ENCODE assay signal across 15 cellular contexts in the genomic region with DNA sequence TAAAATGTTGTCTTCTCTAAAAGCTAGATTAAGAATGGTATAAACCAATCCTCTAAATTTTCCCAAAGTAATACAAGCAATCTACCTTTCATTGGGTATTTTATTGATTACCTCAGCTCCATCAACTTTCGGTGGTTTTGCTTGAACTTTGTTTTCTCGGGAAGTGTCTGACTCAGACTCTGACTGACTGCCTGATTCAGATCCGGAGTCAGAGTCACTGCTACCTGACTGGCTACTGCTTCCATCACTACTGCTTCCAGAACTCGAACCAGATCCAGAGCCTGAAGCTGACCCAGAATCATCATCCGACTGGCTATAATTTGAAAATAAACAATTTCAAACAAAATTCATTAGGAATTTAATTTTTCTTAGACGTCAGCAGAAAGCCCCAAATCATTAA. TPM values are rescaled to one million over a fixed set of nuclear protein-coding genes. Genes with fewer than 3 reads are reported as not detected.
DNase-seq lines count a peak whose midpoint lies in the region; ATAC-seq and TF ChIP-seq lines count a peak whose summit lies in the region.
"Had no signal": no experiment of that assay in that cellular context is flagged by ENCODE, and none has a peak within 500 bp of the region (broad histone marks: within the 10 kb centered on the region; RNA-seq: fewer than 3 reads in every experiment).

No MANE protein-coding gene starts in this region.

- no peak overlapping the region for H3K4me3 ChIP-seq in MM.1S (ENCODE audit: low read length)
- H3K4me3 ChIP-seq: smooth muscle cell, upper lobe of right lung had no signal

- H3K27me3 ChIP-seq in MM.1S (replicated peaks; ENCODE audit: insufficient read depth, low read length), result no peaks in the 10 kb centered on the region
- H3K27me3 ChIP-seq: upper lobe of right lung had no signal

- H3K4me1 ChIP-seq in MM.1S (ENCODE audit: low read length), result no peaks in the 10 kb centered on the region
- H3K4me1 ChIP-seq: upper lobe of right lung had no signal

- no peaks in the 10 kb centered on the region for H3K9me3 ChIP-seq in MM.1S (replicated peaks; ENCODE audit: insufficient read depth, low read length)
- H3K9me3 ChIP-seq: upper lobe of right lung had no signal

- peak; percentile 26 for ATAC-seq in left colon
- ATAC-seq: left ventricle myocardium superior, upper lobe of right lung had no signal

- H4K20me1 ChIP-seq in MM.1S (ENCODE audit: insufficient read depth, low read length), result peaks cover 21% of the 10 kb centered on the region; the same call in 1 of the 2 replicates

- no peak for DNase-seq in activated T-cell treated with anti-CD3 and anti-CD28 coated beads, Interleukin-2, amount 50 U/mL, for 24 hours
- DNase-seq in activated T-cell treated with anti-CD3 and anti-CD28 coated beads for 4 hours (no peak), M059J (ENCODE audit: low read depth) (peak; percentile 43), astrocyte of the hippocampus (ENCODE audit: low read depth, low spot score) (peak; percentile 49), left colon (no peak), MM.1S (no peak), superior temporal gyrus (ENCODE audit: extremely low spot score) (no peak), AG08395 (ENCODE audit: low spot score) (no peak)
- DNase-seq: head of caudate nucleus, left ventricle myocardium superior, NCI-H2171, nephron progenitor cell, upper lobe of right lung had no signal

- H3K27ac ChIP-seq in MM.1S (ENCODE audit: low read length), result no peak overlapping the region
- H3K27ac ChIP-seq: upper lobe of right lung had no signal

- H3K27me3 Mint-ChIP-seq in activated T-cell treated with anti-CD3 and anti-CD28 coated beads, Interleukin-2, amount 50 U/mL, for 24 hours, result no peaks in the 10 kb centered on the region

- no peak for TF ChIP-seq CTCF in MM.1S (IDR thresholded peaks at IDR 0.05; ENCODE audit: low read length)

- H3K4me3 Mint-ChIP-seq in activated T-cell treated with anti-CD3 and anti-CD28 coated beads, Interleukin-2, amount 50 U/mL, for 24 hours, result no peak overlapping the region
- H3K4me3 Mint-ChIP-seq: nephron progenitor cell; T-helper 1 cell treated with Interleukin-12 subunit alpha and Interleukin-12 subunit beta and Interleukin-4 antibody, amounts not matched to agents 30 μg/mL and 1 μg/mL, for 36 hours had no signal

- intact Hi-C loops in left colon (cut with DNase I, micrococcal nuclease), result loop anchor here in 1 of 2 donors (5.0 kb wide), 1 partner anchor 128 kb away; no protein-coding TSS in a partner anchor

- no peak overlapping the region for H2AFZ ChIP-seq in MM.1S (ENCODE audit: low read length)

- peaks cover 22% of the 10 kb centered on the region for H3K36me3 ChIP-seq in MM.1S (replicated peaks; ENCODE audit: insufficient read depth, low read length)

- H3K4me2 ChIP-seq in MM.1S (ENCODE audit: low read depth, low read length), result no peak overlapping the region
- H3K4me2 ChIP-seq: smooth muscle cell had no signal

- peak overlapping the region; percentile 37 for H3K27ac Mint-ChIP-seq in activated T-cell treated with anti-CD3 and anti-CD28 coated beads, Interleukin-2, amount 50 U/mL, for 24 hours
- H3K27ac Mint-ChIP-seq: nephron progenitor cell; T-helper 1 cell treated with Interleukin-12 subunit alpha and Interleukin-12 subunit beta and Interleukin-4 antibody, amounts not matched to agents 30 μg/mL and 1 μg/mL, for 36 hours had no signal

- H3K36me3 Mint-ChIP-seq in activated T-cell treated with anti-CD3 and anti-CD28 coated beads, Interleukin-2, amount 50 U/mL, for 24 hours (ENCODE audit: low read depth), result peaks cover 82% of the 10 kb centered on the region

- peaks cover 53% of the 10 kb centered on the region for H3K79me2 ChIP-seq in MM.1S (ENCODE audit: low read length)

- H3K4me1 Mint-ChIP-seq in activated T-cell treated with anti-CD3 and anti-CD28 coated beads, Interleukin-2, amount 50 U/mL, for 24 hours (ENCODE audit: low read depth), result peaks cover 63% of the 10 kb centered on the region
- H3K4me1 Mint-ChIP-seq: nephron progenitor cell had no signal

- H3K9me3 Mint-ChIP-seq in activated T-cell treated with anti-CD3 and anti-CD28 coated beads, Interleukin-2, amount 50 U/mL, for 24 hours, result no peaks in the 10 kb centered on the region
- H3K9me3 Mint-ChIP-seq: nephron progenitor cell; T-helper 1 cell treated with Interleukin-12 subunit alpha and Interleukin-12 subunit beta and Interleukin-4 antibody, amounts not matched to agents 30 μg/mL and 1 μg/mL, for 36 hours had no signal

- no peak overlapping the region for H3K9ac ChIP-seq in MM.1S (ENCODE audit: low read length)

- H3K9me2 ChIP-seq in MM.1S (replicated peaks; ENCODE audit: insufficient read depth, low read length), result no peaks in the 10 kb centered on the region

- H3F3A ChIP-seq in MM.1S (ENCODE audit: insufficient read depth, low read length), result no peaks in the 10 kb centered on the region

RNA-seq across cellular contexts. Expression of gene CHD1, which starts 24.0 kb away (rescaled TPM):
- total RNA-seq in M059J (2014; rRNA removed; shearing (Covaris generic)), result 16.9 and 27.1 TPM in 2 replicates
- 10 to 100 TPM; 44.9 to 45.8 TPM for total RNA-seq in left colon

Comparison
In these comparisons a context has a peak if more than half of its experiments do, and no peak if none do; other contexts are left out.
1. DNase-seq: peak in M059J (single experiment) and astrocyte of the hippocampus (single experiment); none in activated T-cell treated with anti-CD3 and anti-CD28 coated beads, Interleukin-2, amount 50 U/mL, for 24 hours (single experiment), activated T-cell treated with anti-CD3 and anti-CD28 coated beads for 4 hours (single experiment), left colon (0 of 2), MM.1S (single experiment), superior temporal gyrus (single experiment) and AG08395 (single experiment).